ENCODE assay signal across 20 cellular contexts in the genomic region with DNA sequence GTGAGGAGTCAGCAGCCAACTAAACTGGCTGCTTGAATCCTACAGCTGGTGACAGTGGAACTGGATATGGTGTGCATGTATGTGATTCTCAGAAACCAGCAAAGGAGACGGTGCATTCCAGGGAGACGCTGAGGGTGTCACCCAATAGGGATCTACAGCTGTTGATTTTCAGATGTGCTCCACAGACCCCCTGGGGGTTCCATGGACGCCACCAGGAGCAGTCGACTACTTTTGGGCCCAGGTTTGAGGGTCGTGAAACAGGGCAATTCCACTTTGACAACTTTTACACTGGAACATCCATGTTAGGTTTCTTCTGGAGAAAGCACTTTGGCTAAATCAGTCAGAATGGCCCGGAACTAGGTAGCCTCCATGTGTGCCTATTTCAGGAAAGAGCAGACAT.
"Had no signal": no experiment of that assay in that cellular context is flagged by ENCODE, and none has a peak within 500 bp of the region (broad histone marks: within the 10 kb centered on the region; RNA-seq: fewer than 3 reads in every experiment).

No MANE protein-coding gene starts in this region.

- H3K4me3 Mint-ChIP-seq: effector memory CD8-positive, alpha-beta T cell; endodermal cell; mesothelial cell of epicardium had no signal

- H3K27ac Mint-ChIP-seq: effector memory CD8-positive, alpha-beta T cell; endodermal cell; mesothelial cell of epicardium had no signal

- H3K9me3 Mint-ChIP-seq: effector memory CD8-positive, alpha-beta T cell; endodermal cell; mesothelial cell of epicardium had no signal

- H3K27me3 Mint-ChIP-seq: effector memory CD8-positive, alpha-beta T cell had no signal

- H3K4me1 Mint-ChIP-seq: endodermal cell had no signal

- DNase-seq: effector CD8-positive, alpha-beta T cell; effector memory CD8-positive, alpha-beta T cell; endodermal cell; erythroblast; esophagus squamous epithelium; foreskin fibroblast; foreskin melanocyte; gastrocnemius medialis; glutamatergic neuron; head of caudate nucleus; heart right ventricle; hippocampal formation; left cardiac atrium; left lung; left ventricle myocardium superior; lower lobe of right lung; mesenchymal stem cell; mucosa of descending colon had no signal

- ATAC-seq: effector memory CD8-positive, alpha-beta T cell; esophagus mucosa; gastrocnemius medialis; heart right ventricle; left cardiac atrium; left lung; left ventricle myocardium superior; lower lobe of right lung; mucosa of descending colon had no signal
